9 cellular contexts compared by ENCODE assay signal in genomic region chrX:151825927-151826471, GRCh38.
DNase-seq lines count a peak whose midpoint lies in the region; ATAC-seq, FAIRE-seq and TF ChIP-seq lines count a peak whose summit lies in the region.
"Had no signal": no experiment of that assay in that cellular context is flagged by ENCODE, and none has a peak within 500 bp of the region (broad histone marks: within the 10 kb centered on the region; RNA-seq: fewer than 3 reads in every experiment).

No MANE protein-coding gene starts in this region.

- H3K27ac ChIP-seq in RWPE1: peak overlapping the region; percentile 92
- no peak overlapping the region for H3K27ac ChIP-seq in pancreas

- no peak; the same call in 1 of the 2 replicates for TF ChIP-seq CTCF in RWPE1 (conservative IDR thresholded peaks at IDR 0.05; ENCODE audit: low read depth)
- TF ChIP-seq CTCF in fibroblast of pulmonary artery (IDR thresholded peaks at IDR 0.05; ENCODE audit: low read length, missing control alignments): peak; percentile 37
- no peak for TF ChIP-seq CTCF in pancreas (IDR thresholded peaks at IDR 0.05)
- TF ChIP-seq CTCF in GM13976 (IDR thresholded peaks at IDR 0.05; ENCODE audit: borderline replicate concordance, control extremely low read depth, extremely low read depth, insufficient read depth, missing control alignments): no peak

- DNase-seq in EH (ENCODE audit: low read depth) (peak; percentile 93), RWPE1 (ENCODE audit: low spot score) (peak; percentile 51), fibroblast of pulmonary artery (ENCODE audit: low read depth) (peak; percentile 87), pancreas (no peak), GM13976 (ENCODE audit: low spot score) (no peak), CD1c-positive myeloid dendritic cell (ENCODE audit: extremely low spot score) (no peak)
- DNase-seq: activated CD4-positive, alpha-beta T cell treated with anti-CD3 and anti-CD28 coated beads, Interleukin-2, amount 50 U/mL, for 4 hours had no signal

- H3K36me3 ChIP-seq in pancreas: no peaks in the 10 kb centered on the region

- intact Hi-C loops in pancreas (cut with DNase I): no loop called here

- in situ Hi-C loops in GM13976 (cut with MboI; ENCODE audit: low sequenced_read_pairs, unreplicated experiment): no loop called here

- H3K4me3 ChIP-seq in fibroblast of pulmonary artery (replicated peaks; ENCODE audit: low read depth, low read length) (no peak overlapping the region), pancreas (no peak overlapping the region)

- H3K4me1 ChIP-seq in pancreas: no peaks in the 10 kb centered on the region

- ATAC-seq in pancreas: peak in 3 of 4 donors; percentile 11 to 63 (median 18)
- ATAC-seq in HG03135 (IDR thresholded peaks at IDR 0.05; ENCODE audit: unreplicated experiment): no peak
- ATAC-seq in HG02938 (IDR thresholded peaks at IDR 0.05; ENCODE audit: unreplicated experiment): no peak

- WGBS in pancreas, 2 donors: 81 to 88% methylated on average over 4 of the region's 4 CpGs

- no peaks in the 10 kb centered on the region for H3K9me3 ChIP-seq in pancreas

- CTCF ChIA-PET in RWPE1 (lab: Yijun Ruan, JAX): interaction anchor here (0.6 to 1.7 kb wide), 6 partner anchors 73 to 810 kb away, joined by 3 to 10 read pairs (median 4); no protein-coding TSS in a partner anchor

- H3K27me3 ChIP-seq in pancreas: no peaks in the 10 kb centered on the region

- POLR2A ChIA-PET in RWPE1 (lab: Yijun Ruan, JAX; ENCODE audit: low non-redundant PET): no interaction called here

- FAIRE-seq in pancreas (lab: Jason Lieb, UNC): no peak

Comparison
In these comparisons a context has a peak if more than half of its experiments do, and no peak if none do; other contexts are left out.
1. DNase-seq: peak in EH (single experiment), RWPE1 (single experiment) and fibroblast of pulmonary artery (single experiment); none in pancreas (0 of 6), GM13976 (single experiment) and CD1c-positive myeloid dendritic cell (single experiment).
2. ATAC-seq: peak in pancreas (3 of 4); none in HG03135 (single experiment) and HG02938 (single experiment).